Comparison of ENCODE assay signal across 1 cellular context in the genomic region with DNA sequence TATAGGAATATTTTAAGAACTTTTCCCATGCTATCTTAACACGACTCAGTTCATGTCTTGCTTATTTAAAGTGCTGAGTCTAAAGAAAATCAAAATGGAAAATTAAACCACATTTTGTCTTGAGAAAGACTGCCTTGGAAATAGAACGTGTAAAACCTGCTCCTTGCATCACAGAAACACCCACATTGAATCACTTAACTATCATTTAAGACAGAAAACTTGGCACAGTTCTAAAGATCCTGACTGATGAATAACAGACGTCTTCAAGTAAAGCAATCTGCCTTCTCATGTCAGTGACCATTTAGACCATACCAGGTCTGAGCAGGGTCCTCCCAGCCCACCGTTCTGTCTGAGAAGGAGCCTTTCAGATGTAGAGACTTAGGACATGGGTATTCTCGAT.
TF ChIP-seq lines count a peak whose summit lies in the region.

No MANE protein-coding gene starts in this region.

TF ChIP-seq in SK-N-SH treated with all-trans-retinoic acid at 6 μM for 48 hours, 23 proteins besides CTCF, POLR2A, EP300 and RAD21 (continued from another document):
- no peak for TF ChIP-seq ARNTL (CRISPR knock-in tag; IDR thresholded peaks at IDR 0.05; ENCODE audit: borderline replicate concordance, low read depth)
